26 cellular contexts compared by ENCODE assay signal in the genomic region with DNA sequence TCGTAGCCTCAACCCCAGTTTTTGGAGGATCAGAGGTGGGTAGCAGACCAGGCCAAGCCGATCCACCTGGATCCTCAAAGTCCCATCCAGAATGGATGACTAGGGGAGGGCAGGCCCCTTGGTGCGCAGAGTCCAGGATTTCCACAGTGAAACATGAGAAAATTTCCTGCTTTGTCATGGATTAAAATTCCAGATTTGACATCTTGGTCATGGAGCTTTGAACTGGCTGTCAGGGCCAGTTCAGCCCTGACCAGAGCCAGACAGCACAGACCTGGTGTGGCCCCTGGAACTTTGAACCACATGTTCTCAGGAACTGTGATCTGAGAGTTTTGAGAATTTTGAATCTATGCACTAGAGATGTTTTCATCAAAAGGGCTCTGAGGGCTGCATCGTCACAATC.
"Had no signal": no experiment of that assay in that cellular context is flagged by ENCODE, and none has a peak within 500 bp of the region (broad histone marks: within the 10 kb centered on the region; RNA-seq: fewer than 3 reads in every experiment).

No MANE protein-coding gene starts in this region.

- H3K9me3 ChIP-seq: neutrophil, pancreas, psoas muscle, right lobe of liver, sigmoid colon, stomach, thoracic aorta, thyroid gland, upper lobe of left lung, vagina had no signal

- H3K27me3 ChIP-seq: neural progenitor cell, neutrophil, pancreas, right lobe of liver, sigmoid colon, stomach, thyroid gland, tibial nerve, upper lobe of left lung, vagina had no signal

- H3K4me1 Mint-ChIP-seq: natural killer cell; stimulated activated effector memory CD8-positive, alpha-beta T cell treated with anti-CD3 and anti-CD28 coated beads, Interleukin-12 subunit alpha, Interleukin-12 subunit beta, amount 100 ng/mL, for 72 hours; stimulated activated naive B cell treated with anti-CD40 and anti-IgM and Interleukin-4, amounts not matched to agents 10 μg/mL and 1 μg/mL and 100 μg/mL, for 72 hours had no signal

- H3K27ac Mint-ChIP-seq: natural killer cell; progenitor cell of endocrine pancreas; stimulated activated effector memory CD8-positive, alpha-beta T cell treated with anti-CD3 and anti-CD28 coated beads, Interleukin-12 subunit alpha, Interleukin-12 subunit beta, amount 100 ng/mL, for 72 hours; stimulated activated naive B cell treated with anti-CD40 and anti-IgM and Interleukin-4, amounts not matched to agents 10 μg/mL and 1 μg/mL and 100 μg/mL, for 72 hours; stimulated activated naive CD8-positive, alpha-beta T cell treated with anti-CD3 and anti-CD28 coated beads, Interleukin-15, Interleukin-2, amounts not matched to agents 100 ng/mL and 50 ng/mL, for 24 hours had no signal

- H3K4me2 ChIP-seq: neural progenitor cell had no signal

- H3K4me3 ChIP-seq: neural progenitor cell, pancreas, psoas muscle, right lobe of liver, sigmoid colon, stomach, thoracic aorta, thyroid gland, tibial nerve, upper lobe of left lung, vagina had no signal

- H3K27ac ChIP-seq: neural progenitor cell, neutrophil, pancreas, psoas muscle, right lobe of liver, sigmoid colon, stomach, thoracic aorta, thyroid gland, tibial nerve, upper lobe of left lung, vagina had no signal

- H3K4me1 ChIP-seq: pancreas, psoas muscle, right lobe of liver, sigmoid colon, stomach, thyroid gland, tibial nerve, upper lobe of left lung, vagina had no signal

- H3K36me3 Mint-ChIP-seq: natural killer cell; stimulated activated effector memory CD8-positive, alpha-beta T cell treated with anti-CD3 and anti-CD28 coated beads, Interleukin-12 subunit alpha, Interleukin-12 subunit beta, amount 100 ng/mL, for 72 hours; stimulated activated naive B cell treated with anti-CD40 and anti-IgM and Interleukin-4, amounts not matched to agents 10 μg/mL and 1 μg/mL and 100 μg/mL, for 72 hours had no signal

- ATAC-seq: natural killer cell; pancreas; psoas muscle; right cardiac atrium; right lobe of liver; stimulated activated effector memory CD8-positive, alpha-beta T cell treated with anti-CD3 and anti-CD28 coated beads, Interleukin-12 subunit alpha, Interleukin-12 subunit beta, amount 100 ng/mL, for 72 hours; stimulated activated naive B cell treated with anti-CD40 and anti-IgM and Interleukin-4, amounts not matched to agents 10 μg/mL and 1 μg/mL and 100 μg/mL, for 72 hours had no signal

- H2AFZ ChIP-seq: neural progenitor cell had no signal

- H3K4me3 Mint-ChIP-seq: natural killer cell; neural progenitor cell; stimulated activated effector memory CD8-positive, alpha-beta T cell treated with anti-CD3 and anti-CD28 coated beads, Interleukin-12 subunit alpha, Interleukin-12 subunit beta, amount 100 ng/mL, for 72 hours; stimulated activated naive B cell treated with anti-CD40 and anti-IgM and Interleukin-4, amounts not matched to agents 10 μg/mL and 1 μg/mL and 100 μg/mL, for 72 hours; stimulated activated naive CD8-positive, alpha-beta T cell treated with anti-CD3 and anti-CD28 coated beads, Interleukin-15, Interleukin-2, amounts not matched to agents 100 ng/mL and 50 ng/mL, for 24 hours had no signal

- H3K27me3 Mint-ChIP-seq: stimulated activated naive B cell treated with anti-CD40 and anti-IgM and Interleukin-4, amounts not matched to agents 10 μg/mL and 1 μg/mL and 100 μg/mL, for 72 hours; stimulated activated naive CD8-positive, alpha-beta T cell treated with anti-CD3 and anti-CD28 coated beads, Interleukin-15, Interleukin-2, amounts not matched to agents 100 ng/mL and 50 ng/mL, for 24 hours had no signal

- H3K9me3 Mint-ChIP-seq: natural killer cell; stimulated activated effector memory CD8-positive, alpha-beta T cell treated with anti-CD3 and anti-CD28 coated beads, Interleukin-12 subunit alpha, Interleukin-12 subunit beta, amount 100 ng/mL, for 72 hours; stimulated activated naive CD8-positive, alpha-beta T cell treated with anti-CD3 and anti-CD28 coated beads, Interleukin-15, Interleukin-2, amounts not matched to agents 100 ng/mL and 50 ng/mL, for 24 hours had no signal

- H3K36me3 ChIP-seq: neural progenitor cell, neutrophil, pancreas, right lobe of liver, sigmoid colon, stomach, thoracic aorta, thyroid gland, tibial nerve, upper lobe of left lung, vagina had no signal

- H3K9ac ChIP-seq: neural progenitor cell had no signal

- DNase-seq: natural killer cell; nucleus accumbens; pancreas; psoas muscle; right cardiac atrium; right lobe of liver; sigmoid colon; small intestine; stimulated activated CD4-positive, alpha-beta T cell treated with anti-CD3 and anti-CD28 coated beads, Interleukin-15, amount 100 ng/mL, for 24 hours; stimulated activated CD4-positive, alpha-beta T cell treated with anti-CD3 and anti-CD28 coated beads, Interleukin-2, amount 100 ng/mL, for 24 hours; stimulated activated CD4-positive, alpha-beta T cell treated with anti-CD3 and anti-CD28 coated beads, Interleukin-2, amount 100 ng/mL, for 48 hours; stimulated activated CD4-positive, alpha-beta T cell treated with anti-CD3 and anti-CD28 coated beads, Interleukin-4, amount 100 ng/mL, for 24 hours; stimulated activated naive B cell treated with anti-CD40 and anti-IgM and Interleukin-4, amounts not matched to agents 10 μg/mL and 1 μg/mL and 100 μg/mL, for 72 hours; stimulated activated naive CD4-positive, alpha-beta T cell treated with Interleukin-2 at 50 U/mL for 16 hours; stomach; thyroid gland; trophoblast cell; upper lobe of left lung had no signal
